In genomic region chr17:37284198-37284597, GRCh38 we compare ENCODE assay signal across 25 cellular contexts.
"Had no signal": no experiment of that assay in that cellular context is flagged by ENCODE, and none has a peak within 500 bp of the region (broad histone marks: within the 10 kb centered on the region; RNA-seq: fewer than 3 reads in every experiment).

No MANE protein-coding gene starts in this region.

- H3K27ac Mint-ChIP-seq: activated naive CD8-positive, alpha-beta T cell; brain; naive thymus-derived CD4-positive, alpha-beta T cell had no signal

- H3K9me3 ChIP-seq: ascending aorta, heart left ventricle, right atrium auricular region, suprapubic skin, tibial artery, upper lobe of right lung had no signal

- H3K27me3 Mint-ChIP-seq: activated naive CD8-positive, alpha-beta T cell; brain; effector memory CD8-positive, alpha-beta T cell; naive thymus-derived CD4-positive, alpha-beta T cell had no signal

- ATAC-seq: effector memory CD8-positive, alpha-beta T cell; heart left ventricle; left colon; naive thymus-derived CD4-positive, alpha-beta T cell; SK-N-SH treated with all-trans-retinoic acid at 6 μM for 48 hours; upper lobe of right lung had no signal

- DNase-seq: activated CD4-positive, alpha-beta T cell treated with anti-CD3 and anti-CD28 coated beads for 1 hour; activated CD4-positive, alpha-beta T cell treated with anti-CD3 and anti-CD28 coated beads, Interleukin-2, amount 50 U/mL, for 1 hour; activated effector memory CD4-positive, alpha-beta T cell treated with Interleukin-2 at 50 U/mL for 16 hours; activated naive CD4-positive, alpha-beta T cell treated with Interleukin-2 at 50 U/mL for 16 hours; cortex of kidney; effector memory CD8-positive, alpha-beta T cell; heart left ventricle; hypothalamus; immature natural killer cell; kidney; left colon; mammary epithelial cell; naive thymus-derived CD4-positive, alpha-beta T cell; nucleus accumbens; stimulated activated CD4-positive, alpha-beta T cell treated with anti-CD3 and anti-CD28 coated beads, Interleukin-1b, Interleukin-23, amount 100 ng/mL, for 48 hours; stimulated activated naive CD4-positive, alpha-beta T cell; tibial artery; upper lobe of right lung had no signal

- H3K4me1 Mint-ChIP-seq: brain, immature natural killer cell had no signal

- H3K4me3 Mint-ChIP-seq: activated naive CD8-positive, alpha-beta T cell; brain; effector memory CD8-positive, alpha-beta T cell; immature natural killer cell; naive thymus-derived CD4-positive, alpha-beta T cell had no signal

- H3K27ac ChIP-seq: ascending aorta, heart left ventricle, right atrium auricular region, suprapubic skin, tibial artery, upper lobe of right lung had no signal

- H3K9me3 Mint-ChIP-seq: brain; effector memory CD8-positive, alpha-beta T cell; immature natural killer cell; naive thymus-derived CD4-positive, alpha-beta T cell had no signal

- H3K4me3 ChIP-seq: ascending aorta, heart left ventricle, right atrium auricular region, smooth muscle cell, suprapubic skin, tibial artery, upper lobe of right lung had no signal

- H3K4me1 ChIP-seq: heart left ventricle, right atrium auricular region, suprapubic skin had no signal

- H3K27me3 ChIP-seq: ascending aorta, heart left ventricle, right atrium auricular region, suprapubic skin, tibial artery, upper lobe of right lung had no signal

- H3K4me2 ChIP-seq: smooth muscle cell had no signal

- H3K36me3 ChIP-seq: ascending aorta, right atrium auricular region had no signal
